Comparison of ENCODE assay signal across 25 cellular contexts in the genomic region with DNA sequence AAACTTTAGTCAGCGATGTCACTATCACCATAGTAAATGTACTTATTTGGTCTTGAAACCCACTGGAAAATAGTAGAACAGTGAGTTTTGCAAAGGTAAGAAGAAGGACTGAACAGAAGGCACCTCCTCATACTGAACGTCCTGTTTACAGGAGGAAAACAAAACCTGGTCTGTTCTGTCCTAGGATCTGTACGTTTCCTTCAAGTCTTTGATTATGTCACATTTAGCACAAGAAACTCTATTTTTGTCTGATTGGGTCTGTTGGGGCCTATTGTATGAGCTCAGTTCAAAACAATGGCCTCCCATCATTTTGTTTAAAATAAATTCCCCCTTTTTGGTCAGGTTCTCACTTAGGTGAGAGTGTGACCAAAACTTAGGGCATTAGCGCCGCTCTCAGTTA. TPM values are rescaled to one million over a fixed set of nuclear protein-coding genes. Genes with fewer than 3 reads are reported as not detected.
A peak's percentile ranks its signal among the peaks of the same experiment; 100 is the strongest.
DNase-seq lines count a peak whose midpoint lies in the region; ATAC-seq and TF ChIP-seq lines count a peak whose summit lies in the region.
"Had no signal": no experiment of that assay in that cellular context is flagged by ENCODE, and none has a peak within 500 bp of the region (broad histone marks: within the 10 kb centered on the region; RNA-seq: fewer than 3 reads in every experiment).

No MANE protein-coding gene starts in this region.

- H3K9me3 Mint-ChIP-seq in activated naive CD4-positive, alpha-beta T cell treated with anti-CD3 and anti-CD28 coated beads for 36 hours, result peaks cover 7% of the 10 kb centered on the region
- H3K9me3 Mint-ChIP-seq in naive thymus-derived CD4-positive, alpha-beta T cell, result peaks cover 4 to 22% (median 12%) of the 10 kb centered on the region in 11 donors

- no peak for TF ChIP-seq POLR2A in breast epithelium (IDR thresholded peaks at IDR 0.05)
- TF ChIP-seq POLR2A in heart left ventricle (IDR thresholded peaks at IDR 0.05), result no peak

- H3K4me1 ChIP-seq in HEK293 (ENCODE audit: control insufficient read depth, insufficient read depth, low read length) (no peaks in the 10 kb centered on the region), breast epithelium (peaks cover 4 to 5% of the 10 kb centered on the region in 2 donors), heart left ventricle (peaks cover 0 to 25% (median 6%) of the 10 kb centered on the region in 12 donors)
- peaks cover under 1 to 43% of the 10 kb centered on the region in 2 donors for H3K4me1 ChIP-seq in naive thymus-derived CD4-positive, alpha-beta T cell (ENCODE audit: control insufficient read depth in 2 of 2, insufficient read depth in 2 of 2, low read length in 2 of 2)
- H3K4me1 ChIP-seq: SJSA1 had no signal

- peaks cover 41% of the 10 kb centered on the region for H3K4me1 Mint-ChIP-seq in activated naive CD4-positive, alpha-beta T cell treated with anti-CD3 and anti-CD28 coated beads for 36 hours (ENCODE audit: low read depth)
- H3K4me1 Mint-ChIP-seq in naive thymus-derived CD4-positive, alpha-beta T cell, result peaks cover 24 to 58% (median 57%) of the 10 kb centered on the region in 7 donors

- ATAC-seq in naive thymus-derived CD4-positive, alpha-beta T cell, result no peak
- ATAC-seq in heart left ventricle, result no peak

- CTCF ChIA-PET in activated naive CD4-positive, alpha-beta T cell treated with anti-CD3 and anti-CD28 coated beads for 36 hours (lab: Charles Lee), result interaction anchor here (0.6 to 0.8 kb wide), 2 partner anchors 33 to 60 kb away, joined by 3 read pairs; no protein-coding TSS in a partner anchor
- CTCF ChIA-PET in HEK293 (lab: Yijun Ruan, JAX), result no interaction called here
- CTCF ChIA-PET in naive thymus-derived CD4-positive, alpha-beta T cell (lab: Charles Lee), result interaction anchor here (0.6 to 1.2 kb wide), 4 partner anchors 27 to 85 kb away, joined by 3 to 5 read pairs (median 3); no protein-coding TSS in a partner anchor

- peak overlapping the region; percentile 78 for H3K27ac Mint-ChIP-seq in activated naive CD4-positive, alpha-beta T cell treated with anti-CD3 and anti-CD28 coated beads for 36 hours
- peak overlapping the region in 8 of 9 donors; percentile 83 to 96 (median 88) for H3K27ac Mint-ChIP-seq in naive thymus-derived CD4-positive, alpha-beta T cell

- H3K27ac ChIP-seq in HEK293 (ENCODE audit: extremely low read depth, low read depth, low read length), result no peak overlapping the region
- peak overlapping the region; percentile 34 for H3K27ac ChIP-seq in naive thymus-derived CD4-positive, alpha-beta T cell (ENCODE audit: low read depth, low read length)
- H3K27ac ChIP-seq in breast epithelium, result no peak overlapping the region
- H3K27ac ChIP-seq in heart left ventricle, result peak overlapping the region in 1 of 12 donors; percentile 40
- H3K27ac ChIP-seq: SJSA1 had no signal

- H3K27me3 ChIP-seq in naive thymus-derived CD4-positive, alpha-beta T cell (ENCODE audit: control insufficient read depth in 2 of 2, insufficient read depth in 2 of 2, low read length in 2 of 2), result no peaks in the 10 kb centered on the region
- H3K27me3 ChIP-seq in breast epithelium, result no peaks in the 10 kb centered on the region
- H3K27me3 ChIP-seq in heart left ventricle, result peaks cover 0 to 10% (median 0%) of the 10 kb centered on the region in 9 donors
- H3K27me3 ChIP-seq: SJSA1 had no signal

- peak overlapping the region; percentile 45 for H3K4me3 Mint-ChIP-seq in activated naive CD4-positive, alpha-beta T cell treated with anti-CD3 and anti-CD28 coated beads for 36 hours
- H3K4me3 Mint-ChIP-seq in naive thymus-derived CD4-positive, alpha-beta T cell, result peak overlapping the region in 9 of 10 donors; percentile 3 to 74 (median 56)
- H3K4me3 Mint-ChIP-seq: CD8-positive, alpha-beta memory T cell had no signal

- in situ Hi-C loops in GM13977 (cut with MboI; ENCODE audit: low pct_unique_long_range_greater_than_20kb, low sequenced_read_pairs, unreplicated experiment), result no loop called here

- H3K4me3 ChIP-seq in HEK293 (ENCODE audit: low read depth, low read length), result no peak overlapping the region
- H3K4me3 ChIP-seq in naive thymus-derived CD4-positive, alpha-beta T cell (ENCODE audit: low read length), result no peak overlapping the region
- H3K4me3 ChIP-seq in breast epithelium, result no peak overlapping the region
- H3K4me3 ChIP-seq in heart left ventricle, result no peak overlapping the region
- H3K4me3 ChIP-seq: SJSA1 had no signal

- no peak for DNase-seq in activated naive CD4-positive, alpha-beta T cell treated with anti-CD3 and anti-CD28 coated beads for 36 hours
- DNase-seq in activated naive CD4-positive, alpha-beta T cell treated with Interleukin-2 at 50 U/mL for 16 hours, result no peak
- DNase-seq in naive thymus-derived CD4-positive, alpha-beta T cell, result peak in 1 of 9 donors; percentile 55
- DNase-seq in breast epithelium (ENCODE audit: low spot score in 2 of 2) (no peak), GM13977 (ENCODE audit: low spot score) (no peak), heart left ventricle (no peak)
- DNase-seq: 8988T; ACHN; Calu3; CD8-positive, alpha-beta memory T cell; DND-41; NCI-H1048; NCI-H1417; NCI-H1694; NCI-H2029 treated with DMSO at 0.1 percent for 48 hours; NCI-H2227 treated with DMSO at 0.1 percent for 48 hours; NCI-H526 treated with DMSO at 0.1 percent for 48 hours; Right ventricle myocardium superior; RPMI8226 had no signal

- H3K27me3 Mint-ChIP-seq in activated naive CD4-positive, alpha-beta T cell treated with anti-CD3 and anti-CD28 coated beads for 36 hours (ENCODE audit: low read depth), result no peaks in the 10 kb centered on the region
- H3K27me3 Mint-ChIP-seq in naive thymus-derived CD4-positive, alpha-beta T cell, result peaks cover 0 to 26% (median 0%) of the 10 kb centered on the region in 5 donors

- H3K36me3 ChIP-seq in HEK293 (ENCODE audit: control insufficient read depth in 2 of 2, insufficient read depth in 1 of 2, low read length in 2 of 2) (no peaks in the 10 kb centered on the region), breast epithelium (no peaks in the 10 kb centered on the region), heart left ventricle (no peaks in the 10 kb centered on the region)
- no peaks in the 10 kb centered on the region for H3K36me3 ChIP-seq in naive thymus-derived CD4-positive, alpha-beta T cell (ENCODE audit: control insufficient read depth in 2 of 3, insufficient read depth in 3 of 3, low read length in 3 of 3)
- H3K36me3 ChIP-seq: SJSA1 had no signal

- WGBS in heart left ventricle, 4 donors, result 92 to 93% (median 93%) methylated on average over 5 of the region's 5 CpGs

- no peak for TF ChIP-seq CTCF in HEK293 (tag by site-specific recombination; IDR thresholded peaks at IDR 0.05)
- no peak for TF ChIP-seq CTCF in breast epithelium (IDR thresholded peaks at IDR 0.05)
- TF ChIP-seq CTCF in GM13977 (IDR thresholded peaks at IDR 0.05; ENCODE audit: extremely low read depth, insufficient read depth, missing control alignments), result no peak
- TF ChIP-seq CTCF in heart left ventricle (IDR thresholded peaks at IDR 0.05), result no peak

- intact Hi-C loops in activated naive CD4-positive, alpha-beta T cell treated with anti-CD3 and anti-CD28 coated beads for 36 hours (cut with micrococcal nuclease), result no loop called here
- intact Hi-C loops in naive thymus-derived CD4-positive, alpha-beta T cell (cut with micrococcal nuclease), result loop anchor here in 1 of 2 donors (1.0 to 5.0 kb wide), 2 partner anchors 10 to 36 kb away; a partner anchor contains a TSS
- intact Hi-C loops in breast epithelium (cut with DNase I; ENCODE audit: low total_unique reads) (no loop called here), heart left ventricle (cut with DNase I) (no loop called here)

- no peaks in the 10 kb centered on the region for H3K36me3 Mint-ChIP-seq in activated naive CD4-positive, alpha-beta T cell treated with anti-CD3 and anti-CD28 coated beads for 36 hours (ENCODE audit: low read depth)
- H3K36me3 Mint-ChIP-seq in naive thymus-derived CD4-positive, alpha-beta T cell, result peaks cover under 1 to 12% (median 1%) of the 10 kb centered on the region in 5 donors

- H3K9me3 ChIP-seq in HEK293 (ENCODE audit: control insufficient read depth, insufficient read depth, low read depth, low read length), result no peaks in the 10 kb centered on the region
- no peaks in the 10 kb centered on the region for H3K9me3 ChIP-seq in naive thymus-derived CD4-positive, alpha-beta T cell (ENCODE audit: control insufficient read depth in 2 of 3, low read length in 3 of 3)
- peaks cover 8 to 16% of the 10 kb centered on the region in 2 donors for H3K9me3 ChIP-seq in breast epithelium
- H3K9me3 ChIP-seq in heart left ventricle, result peaks cover 0 to 12% (median 7%) of the 10 kb centered on the region in 12 donors
- H3K9me3 ChIP-seq: SJSA1 had no signal

- POLR2A ChIA-PET in HEK293 (lab: Yijun Ruan, JAX), result no interaction called here
- POLR2A ChIA-PET in naive thymus-derived CD4-positive, alpha-beta T cell (lab: Charles Lee), result interaction anchor here (0.6 to 10.7 kb wide), 14 partner anchors 9 to 101 kb away, joined by 3 to 100 read pairs (median 7); a partner anchor contains a TSS

TF ChIP-seq in HEK293, 187 proteins besides CTCF, POLR2A, EP300 and RAD21:
- TF ChIP-seq ZNF701 (tag by site-specific recombination; IDR thresholded peaks at IDR 0.05) (peak; percentile 70; the same call in 1 of the 2 replicates), KLF1 (tag by site-specific recombination; IDR thresholded peaks at IDR 0.05) (no peak)

RNA-seq across cellular contexts. Expression of a gene that starts 11.2 kb away (rescaled TPM):
- total RNA-seq in activated naive CD4-positive, alpha-beta T cell treated with anti-CD3 and anti-CD28 coated beads for 36 hours, result under 1 TPM in 1 of 2 experiments, not detected in 1; 0.17 TPM
- total RNA-seq in naive thymus-derived CD4-positive, alpha-beta T cell, result 1 to 10 TPM in 1 of 5 experiments, under 1 TPM in 1, not detected in 3; 0.27 to 1.1 TPM
- polyA plus RNA-seq in naive thymus-derived CD4-positive, alpha-beta T cell, result under 1 TPM in 1 of 2 donors, not detected in 1; 0.33 TPM
- total RNA-seq in breast epithelium (not detected), heart left ventricle (not detected)
- polyA plus RNA-seq in heart left ventricle, result not detected
- total RNA-seq: Calu3; CD8-positive, alpha-beta memory T cell; H1; HT-29; NCI-H460; Right ventricle myocardium superior had no signal
- polyA plus RNA-seq: BJ, H1 had no signal

RNA-seq across cellular contexts. Expression of a gene that starts 35.5 kb away (rescaled TPM):
- 10 to 100 TPM; 48.3 to 48.8 TPM for total RNA-seq in activated naive CD4-positive, alpha-beta T cell treated with anti-CD3 and anti-CD28 coated beads for 36 hours
- total RNA-seq in naive thymus-derived CD4-positive, alpha-beta T cell, result 100 to 1,000 TPM; 110 to 227 (median 199) TPM
- 100 to 1,000 TPM; 109 to 195 TPM for polyA plus RNA-seq in naive thymus-derived CD4-positive, alpha-beta T cell
- total RNA-seq in breast epithelium (10 to 100 TPM; 14.2 to 54.9 (median 31.5) TPM), heart left ventricle (10 to 100 TPM in 5 of 9 donors, 1 to 10 TPM in 4; 7.2 to 24.2 (median 10.5) TPM)
- polyA plus RNA-seq in heart left ventricle, result 1 to 10 TPM; 4.8 to 9.0 TPM
